ENCODE assay signal across 12 cellular contexts in the genomic region with DNA sequence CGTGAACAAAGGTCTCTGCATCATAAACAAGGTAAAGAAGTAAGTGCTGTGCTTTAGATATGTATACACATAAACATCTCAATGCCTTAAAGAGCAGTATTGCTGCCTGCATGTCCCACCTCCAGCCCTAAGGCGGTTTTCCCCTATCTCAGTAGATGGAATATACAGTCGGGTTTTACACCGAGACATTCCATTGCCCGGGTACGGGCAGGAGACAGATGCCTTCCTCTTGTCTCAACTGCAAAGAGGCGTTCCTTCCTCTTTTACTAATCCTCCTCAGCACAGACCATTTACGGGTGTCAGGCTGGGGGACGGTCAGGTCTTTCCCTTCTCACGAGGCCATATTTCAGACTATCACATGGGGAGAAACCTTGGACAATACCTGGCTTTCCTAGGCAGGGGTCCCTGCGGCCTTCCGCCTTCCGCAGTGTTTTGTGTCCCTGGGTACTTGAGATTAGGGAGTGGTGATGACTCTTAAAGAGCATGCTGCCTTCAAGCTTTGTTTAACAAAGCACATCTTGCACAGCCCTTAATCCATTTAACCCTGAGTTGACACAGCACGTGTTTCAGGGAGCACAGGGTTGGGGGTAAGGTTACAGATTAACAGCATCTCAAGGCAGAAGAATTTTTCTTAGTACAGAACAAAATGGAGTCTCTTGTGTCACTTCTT. TPM values are rescaled to one million over a fixed set of nuclear protein-coding genes. Genes with fewer than 3 reads are reported as not detected.
"Had no signal": no experiment of that assay in that cellular context is flagged by ENCODE, and none has a peak within 500 bp of the region (broad histone marks: within the 10 kb centered on the region; RNA-seq: fewer than 3 reads in every experiment).

No MANE protein-coding gene starts in this region.

RNA-seq across cellular contexts. Expression of gene MOBP, which starts 48.8 kb away (rescaled TPM):
- total RNA-seq: esophagus mucosa; gastrocnemius medialis; left ventricle myocardium superior; lung microvascular endothelial cell; mesothelial cell of epicardium; natural killer cell treated with Interleukin-12 subunit alpha and Interleukin-12 subunit beta and Interleukin-15 and Interleukin-18, amount 100 ng/mL, for 72 hours; neural crest cell; osteoblast; progenitor cell of endocrine pancreas; right lobe of liver; thoracic aorta had no signal
- polyA plus RNA-seq: immature natural killer cell had no signal
